In the genomic region with DNA sequence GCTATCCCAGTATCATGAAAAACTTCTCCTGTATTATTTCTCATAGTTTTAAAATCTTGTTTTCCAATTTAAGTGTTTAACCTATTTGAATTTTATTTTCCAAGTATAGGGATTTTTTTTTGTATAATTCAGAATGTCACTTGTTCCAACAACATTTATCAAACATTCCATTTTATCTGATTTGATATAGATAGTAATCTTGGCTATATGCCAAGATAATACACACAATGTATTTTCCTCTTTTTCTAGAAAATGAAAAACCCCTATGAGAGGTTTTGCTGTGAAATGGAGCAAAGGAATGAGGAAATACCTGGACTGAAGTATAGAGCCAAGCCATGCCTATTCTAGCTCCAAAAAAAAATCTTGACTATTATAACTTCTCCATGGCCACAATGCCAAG, we compare ENCODE assay signal across 34 cellular contexts.
"Had no signal": no experiment of that assay in that cellular context is flagged by ENCODE, and none has a peak within 500 bp of the region (broad histone marks: within the 10 kb centered on the region; RNA-seq: fewer than 3 reads in every experiment).

No MANE protein-coding gene starts in this region.

- H3K4me3 ChIP-seq: adrenal gland, ascending aorta, body of pancreas, breast epithelium, cardiac muscle cell had no signal

- H3K9me3 ChIP-seq: ascending aorta, body of pancreas had no signal

- DNase-seq: activated effector memory CD4-positive, alpha-beta T cell treated with anti-CD3 and anti-CD28 coated beads, Interleukin-2, amount 50 U/mL, for 16 hours; activated effector memory CD4-positive, alpha-beta T cell treated with Interleukin-2 at 50 U/mL for 16 hours; activated gamma-delta T cell; activated gamma-delta T cell treated with Interleukin-2 at 50 U/mL for 16 hours; activated naive CD4-positive, alpha-beta T cell; activated naive CD4-positive, alpha-beta T cell treated with anti-CD3 and anti-CD28 coated beads for 36 hours; activated naive CD4-positive, alpha-beta T cell treated with anti-CD3 and anti-CD28 coated beads, Interleukin-2, amount 10 ng/mL, durations not matched to agents 7 days and 5 days; activated naive CD4-positive, alpha-beta T cell treated with anti-CD3 and anti-CD28 coated beads, Interleukin-2, amount 50 U/mL, for 16 hours; activated naive CD4-positive, alpha-beta T cell treated with Interleukin-2 at 50 U/mL for 16 hours; activated naive CD8-positive, alpha-beta T cell treated with anti-CD3 and anti-CD28 coated beads for 36 hours; activated naive CD8-positive, alpha-beta T cell treated with anti-CD3 and anti-CD28 coated beads, Interleukin-2, amount 10 ng/mL, durations not matched to agents 7 days and 5 days; activated naive CD8-positive, alpha-beta T cell treated with anti-CD3 and anti-CD28 coated beads, Interleukin-2, amount 50 U/mL, for 24 hours; activated T-cell treated with anti-CD3 and anti-CD28 coated beads, Interleukin-2, amount 50 U/mL, for 1 hour; activated T-cell treated with anti-CD3 and anti-CD28 coated beads, Interleukin-2, amount 50 U/mL, for 24 hours; activated T-cell treated with anti-CD3 and anti-CD28 coated beads, Interleukin-2, amount 50 U/mL, for 4 hours; activated T-cell treated with anti-CD3 and anti-CD28 coated beads, Interleukin-2, amount 50 U/mL, for 48 hours; activated T-cell treated with anti-CD3 and anti-CD28 coated beads, Interleukin-2, amount 50 U/mL, for 72 hours; adrenal gland; amniotic stem cell; amygdala; anterior cingulate cortex; aorta; body of pancreas; brain microvascular endothelial cell; caudate nucleus; central memory CD4-positive, alpha-beta T cell; cerebellar nuclear complex had no signal

- H3K4me1 ChIP-seq: ascending aorta, breast epithelium had no signal

- ATAC-seq: activated naive CD4-positive, alpha-beta T cell treated with anti-CD3 and anti-CD28 coated beads, Interleukin-2, amount 50 U/mL, for 72 hours; activated naive CD8-positive, alpha-beta T cell treated with anti-CD3 and anti-CD28 coated beads, Interleukin-2, amount 50 U/mL, for 24 hours; activated T-cell treated with anti-CD3 and anti-CD28 coated beads, Interleukin-2, amount 50 U/mL, for 4 hours; activated T-cell treated with anti-CD3 and anti-CD28 coated beads, Interleukin-2, amount 50 U/mL, for 72 hours; activated T-helper 17 cell treated with anti-CD3 and anti-CD28 coated beads, Interleukin-2, amount 50 U/mL, for 72 hours; body of pancreas had no signal

- H3K27me3 ChIP-seq: adrenal gland, ascending aorta, body of pancreas, brain microvascular endothelial cell, breast epithelium, cardiac muscle cell had no signal

- H3K27ac ChIP-seq: adrenal gland, ascending aorta, body of pancreas, brain microvascular endothelial cell, breast epithelium, cardiac muscle cell had no signal

- FAIRE-seq: astrocyte, bronchial epithelial cell had no signal

- H3K36me3 ChIP-seq: adrenal gland, ascending aorta, brain microvascular endothelial cell, breast epithelium, cardiac muscle cell had no signal
